ENCODE assay signal across 11 cellular contexts in the genomic region with DNA sequence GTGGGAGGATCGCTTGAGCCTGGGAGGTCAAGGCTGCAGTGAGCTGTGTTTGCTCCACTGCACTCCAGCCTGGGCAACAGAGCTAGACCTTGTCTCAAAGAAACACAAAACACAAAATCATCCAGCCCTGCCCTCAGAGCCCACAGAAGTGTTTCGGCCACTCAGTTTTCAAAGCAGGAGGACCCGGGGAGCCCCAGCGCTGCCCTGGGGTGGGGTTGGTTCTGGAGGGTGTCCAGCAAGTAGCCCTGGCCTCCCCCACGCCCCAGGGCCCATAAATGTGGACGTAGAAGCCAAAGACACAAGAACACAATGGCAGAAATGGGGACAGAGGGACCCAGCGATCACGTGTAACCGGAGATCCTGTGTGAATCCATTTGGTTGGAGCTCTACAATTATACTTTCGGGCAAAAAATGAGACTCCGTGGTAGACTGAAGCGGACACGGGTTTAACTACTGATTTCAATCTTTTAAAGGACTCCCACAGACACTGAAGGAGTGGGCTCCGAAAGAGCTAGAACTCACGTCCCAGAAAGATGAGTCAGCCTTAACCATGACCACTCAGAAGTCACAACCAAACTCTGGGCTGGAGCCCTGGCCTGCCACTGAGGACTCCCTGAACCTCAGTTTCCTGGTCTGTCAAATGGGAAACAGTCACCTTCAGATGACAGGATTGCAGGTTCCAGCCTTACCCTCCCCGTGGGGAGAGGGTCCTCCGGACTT. TPM values are rescaled to one million over a fixed set of nuclear protein-coding genes. Genes with fewer than 3 reads are reported as not detected.
DNase-seq lines count a peak whose midpoint lies in the region; ATAC-seq and TF ChIP-seq lines count a peak whose summit lies in the region.
"Had no signal": no experiment of that assay in that cellular context is flagged by ENCODE, and none has a peak within 500 bp of the region (broad histone marks: within the 10 kb centered on the region; RNA-seq: fewer than 3 reads in every experiment).

No MANE protein-coding gene starts in this region.

- intact Hi-C loops in Panc1 (cut with micrococcal nuclease; ENCODE audit: unreplicated experiment) (no loop called here), ascending aorta (cut with DNase I) (no loop called here)

- H3K4me1 Mint-ChIP-seq in activated T-cell treated with anti-CD3 and anti-CD28 coated beads, Interleukin-2, amount 50 U/mL, for 24 hours (ENCODE audit: low read depth): peaks cover 57% of the 10 kb centered on the region
- H3K4me1 Mint-ChIP-seq in effector memory CD8-positive, alpha-beta T cell (ENCODE audit: low read depth in 2 of 2): peaks cover 20 to 34% of the 10 kb centered on the region in 2 donors
- H3K4me1 Mint-ChIP-seq in stimulated activated naive B cell treated with anti-CD40 and anti-IgM and Interleukin-4, amounts not matched to agents 10 μg/mL and 1 μg/mL and 100 μg/mL, for 72 hours: peaks cover 48 to 65% of the 10 kb centered on the region in 2 donors
- H3K4me1 Mint-ChIP-seq: brain had no signal

- H3K4me3 ChIP-seq in Panc1 (ENCODE audit: low read depth in 2 of 2, low read length in 2 of 2) (no peak overlapping the region), ascending aorta (no peak overlapping the region)

- CTCF ChIA-PET in Panc1 (lab: Charles Lee): no interaction called here

- H3K4me3 Mint-ChIP-seq in activated T-cell treated with anti-CD3 and anti-CD28 coated beads, Interleukin-2, amount 50 U/mL, for 24 hours: no peak overlapping the region
- H3K4me3 Mint-ChIP-seq in effector memory CD8-positive, alpha-beta T cell: no peak overlapping the region
- no peak overlapping the region for H3K4me3 Mint-ChIP-seq in stimulated activated naive B cell treated with anti-CD40 and anti-IgM and Interleukin-4, amounts not matched to agents 10 μg/mL and 1 μg/mL and 100 μg/mL, for 72 hours
- H3K4me3 Mint-ChIP-seq: brain, T-cell had no signal

- H3K36me3 ChIP-seq in Panc1 (ENCODE audit: control insufficient read depth, insufficient read depth, low read length) (no peaks in the 10 kb centered on the region), ascending aorta (no peaks in the 10 kb centered on the region)

- H3K4me1 ChIP-seq in Panc1 (ENCODE audit: control insufficient read depth, insufficient read depth, low read length) (no peaks in the 10 kb centered on the region), ascending aorta (no peaks in the 10 kb centered on the region)

- no TSS peak for BruUV-seq in Panc1 (replicated peaks; lab: Mats Ljungman, UMichigan)

- peak overlapping the region; percentile 42 for H3K27ac Mint-ChIP-seq in activated T-cell treated with anti-CD3 and anti-CD28 coated beads, Interleukin-2, amount 50 U/mL, for 24 hours
- peak overlapping the region in 1 of 2 donors; percentile 38 for H3K27ac Mint-ChIP-seq in effector memory CD8-positive, alpha-beta T cell
- H3K27ac Mint-ChIP-seq in stimulated activated naive B cell treated with anti-CD40 and anti-IgM and Interleukin-4, amounts not matched to agents 10 μg/mL and 1 μg/mL and 100 μg/mL, for 72 hours: peak overlapping the region; percentile 75
- H3K27ac Mint-ChIP-seq: brain, T-cell had no signal

- POLR2A ChIA-PET in Panc1 (lab: Charles Lee): no interaction called here

- no peaks in the 10 kb centered on the region for H3K27me3 ChIP-seq in Panc1 (ENCODE audit: control insufficient read depth, insufficient read depth, low read length)
- no peaks in the 10 kb centered on the region for H3K27me3 ChIP-seq in ascending aorta

- TF ChIP-seq CTCF in Panc1 (IDR thresholded peaks at IDR 0.05) (no peak), ascending aorta (IDR thresholded peaks at IDR 0.05) (no peak)

- H3K27ac ChIP-seq in Panc1 (ENCODE audit: low read length) (peak overlapping the region; percentile 29; the same call in 1 of the 2 replicates), ascending aorta (no peak overlapping the region)

- H3K9me3 Mint-ChIP-seq in activated T-cell treated with anti-CD3 and anti-CD28 coated beads, Interleukin-2, amount 50 U/mL, for 24 hours: no peaks in the 10 kb centered on the region
- H3K9me3 Mint-ChIP-seq in effector memory CD8-positive, alpha-beta T cell: no peaks in the 10 kb centered on the region
- H3K9me3 Mint-ChIP-seq in stimulated activated naive B cell treated with anti-CD40 and anti-IgM and Interleukin-4, amounts not matched to agents 10 μg/mL and 1 μg/mL and 100 μg/mL, for 72 hours: no peaks in the 10 kb centered on the region
- H3K9me3 Mint-ChIP-seq: T-cell had no signal

- H3K36me3 Mint-ChIP-seq in activated T-cell treated with anti-CD3 and anti-CD28 coated beads, Interleukin-2, amount 50 U/mL, for 24 hours (ENCODE audit: low read depth): no peaks in the 10 kb centered on the region
- peaks cover 6% of the 10 kb centered on the region for H3K36me3 Mint-ChIP-seq in effector memory CD8-positive, alpha-beta T cell (ENCODE audit: insufficient read depth)
- H3K36me3 Mint-ChIP-seq in stimulated activated naive B cell treated with anti-CD40 and anti-IgM and Interleukin-4, amounts not matched to agents 10 μg/mL and 1 μg/mL and 100 μg/mL, for 72 hours: no peaks in the 10 kb centered on the region
- H3K36me3 Mint-ChIP-seq: brain, T-cell had no signal

- ATAC-seq in Panc1: no peak
- ATAC-seq in effector memory CD8-positive, alpha-beta T cell (replicated peaks): peak; percentile 40
- peak; percentile 44 to 58 for ATAC-seq in stimulated activated naive B cell treated with anti-CD40 and anti-IgM and Interleukin-4, amounts not matched to agents 10 μg/mL and 1 μg/mL and 100 μg/mL, for 72 hours (replicated peaks)
- no peak for ATAC-seq in HG03108 (IDR thresholded peaks at IDR 0.05; ENCODE audit: unreplicated experiment)
- ATAC-seq: T-cell had no signal

- H3K9me3 ChIP-seq in Panc1 (ENCODE audit: control insufficient read depth, insufficient read depth, low read depth, low read length): no peaks in the 10 kb centered on the region
- H3K9me3 ChIP-seq in ascending aorta: no peaks in the 10 kb centered on the region

- no peaks in the 10 kb centered on the region for H3K27me3 Mint-ChIP-seq in activated T-cell treated with anti-CD3 and anti-CD28 coated beads, Interleukin-2, amount 50 U/mL, for 24 hours
- H3K27me3 Mint-ChIP-seq in effector memory CD8-positive, alpha-beta T cell: no peaks in the 10 kb centered on the region
- no peaks in the 10 kb centered on the region for H3K27me3 Mint-ChIP-seq in stimulated activated naive B cell treated with anti-CD40 and anti-IgM and Interleukin-4, amounts not matched to agents 10 μg/mL and 1 μg/mL and 100 μg/mL, for 72 hours
- H3K27me3 Mint-ChIP-seq: T-cell had no signal

- DNase-seq in activated T-cell treated with anti-CD3 and anti-CD28 coated beads, Interleukin-2, amount 50 U/mL, for 24 hours: no peak
- DNase-seq in activated T-cell treated with anti-CD3 and anti-CD28 coated beads for 4 hours (no peak), Panc1 (ENCODE audit: low read depth, low spot score) (no peak), ascending aorta (ENCODE audit: low spot score in 2 of 2) (no peak)
- DNase-seq in effector memory CD8-positive, alpha-beta T cell: no peak
- DNase-seq in stimulated activated naive B cell treated with anti-CD40 and anti-IgM and Interleukin-4, amounts not matched to agents 10 μg/mL and 1 μg/mL and 100 μg/mL, for 72 hours: no peak
- no peak for DNase-seq in activated CD8-positive, alpha-beta memory T cell treated with anti-CD3 and anti-CD28 coated beads, Interleukin-2, amount 50 U/mL, for 48 hours
- DNase-seq: NCI-H1694, T-cell had no signal

- in situ Hi-C loops in Panc1 (cut with HindIII; ENCODE audit: low pct_unique_long_range_greater_than_20kb, low sequenced_read_pairs): no loop called here

RNA-seq across cellular contexts. Expression of gene CYTH4, which starts 9.0 kb away (rescaled TPM):
- total RNA-seq in Panc1 (2021; ENCODE audit: unreplicated experiment) (1.3 TPM), ascending aorta (130 TPM)
- polyA plus RNA-seq in Panc1 (2012; ENCODE audit: insufficient read length): 1.6 TPM

RNA-seq across cellular contexts. Expression of gene RAC2, which starts 29.2 kb away (rescaled TPM):
- total RNA-seq in Panc1 (2021; ENCODE audit: unreplicated experiment) (1.5 TPM), ascending aorta (11.5 TPM)
- 0.55 TPM for polyA plus RNA-seq in Panc1 (2012; ENCODE audit: insufficient read length)

Comparison
In these comparisons a context has a peak if more than half of its experiments do, and no peak if none do; other contexts are left out.
1. ATAC-seq: peak in effector memory CD8-positive, alpha-beta T cell (single experiment) and stimulated activated naive B cell treated with anti-CD40 and anti-IgM and Interleukin-4, amounts not matched to agents 10 μg/mL and 1 μg/mL and 100 μg/mL, for 72 hours (2 of 2); none in Panc1 (single experiment) and HG03108 (single experiment).
2. RNA of gene CYTH4, which starts 9.0 kb away (total RNA-seq): 130 TPM in ascending aorta (single experiment); 1.3 TPM in Panc1 (single experiment); every median in the first group is over 10 times any median in the second.